8 cellular contexts compared by ENCODE assay signal in the genomic region with DNA sequence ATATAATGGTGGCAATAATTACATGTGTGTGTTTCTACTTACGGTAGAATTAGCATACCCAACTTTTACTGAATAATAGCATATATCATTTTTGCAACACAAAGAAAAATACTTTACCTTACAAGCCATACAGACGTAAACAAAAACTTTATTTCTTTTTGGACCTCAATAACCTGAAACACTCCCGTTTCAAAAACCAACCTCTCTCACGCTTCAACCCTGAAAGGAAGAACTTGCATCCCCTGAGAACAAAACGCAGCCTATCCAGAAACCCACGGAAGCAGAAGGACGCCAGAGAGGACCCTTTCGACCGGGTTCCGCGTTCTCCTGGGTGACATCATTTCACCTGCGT. TPM values are rescaled to one million over a fixed set of nuclear protein-coding genes. Genes with fewer than 3 reads are reported as not detected.
A peak's percentile ranks its signal among the peaks of the same experiment; 100 is the strongest.
DNase-seq lines count a peak whose midpoint lies in the region; ATAC-seq lines count a peak whose summit lies in the region.

A gene (minus strand): TSS at position 290 of the 352 bp plus-strand sequence. CDS start 161 bp downstream, at position 129.

- H3K27me3 Mint-ChIP-seq in activated CD4-positive, alpha-beta T cell treated with anti-CD3 and anti-CD28 coated beads, Interleukin-2, amount 10 ng/mL, durations not matched to agents 24 days and 14 days: no peaks in the 10 kb centered on the region
- H3K27me3 Mint-ChIP-seq in activated naive CD8-positive, alpha-beta T cell treated with anti-CD3 and anti-CD28 coated beads for 36 hours: no peaks in the 10 kb centered on the region

- H3K4me1 Mint-ChIP-seq in activated CD4-positive, alpha-beta T cell treated with anti-CD3 and anti-CD28 coated beads, Interleukin-2, amount 10 ng/mL, durations not matched to agents 24 days and 14 days: peaks cover 36% of the 10 kb centered on the region
- H3K4me1 Mint-ChIP-seq in activated naive CD8-positive, alpha-beta T cell treated with anti-CD3 and anti-CD28 coated beads for 36 hours: peaks cover 37% of the 10 kb centered on the region

- no peak for DNase-seq in activated CD4-positive, alpha-beta T cell treated with anti-CD3 and anti-CD28 coated beads, Interleukin-2, amount 10 ng/mL, durations not matched to agents 24 days and 14 days
- no peak for DNase-seq in activated CD4-positive, alpha-beta T cell treated with anti-CD3 and anti-CD28 coated beads, Interleukin-2, amount 50 U/mL, for 48 hours
- DNase-seq in activated naive CD8-positive, alpha-beta T cell treated with anti-CD3 and anti-CD28 coated beads for 36 hours: no peak
- no peak for DNase-seq in left ventricle myocardium superior
- no peak for DNase-seq in skeletal muscle cell (ENCODE audit: low read depth)
- no peak for DNase-seq in kidney glomerular epithelial cell (lab: John Stamatoyannopoulos, UW)

- ATAC-seq in left ventricle myocardium superior (no peak), GM18909 (IDR thresholded peaks at IDR 0.05; ENCODE audit: poor library complexity, unreplicated experiment) (no peak), HG03025 (IDR thresholded peaks at IDR 0.05; ENCODE audit: low FRiP score, unreplicated experiment) (no peak)

- peak within 1 kb of the TSS; percentile 98 for H3K27ac Mint-ChIP-seq in activated CD4-positive, alpha-beta T cell treated with anti-CD3 and anti-CD28 coated beads, Interleukin-2, amount 10 ng/mL, durations not matched to agents 24 days and 14 days
- peak within 1 kb of the TSS; percentile 96 for H3K27ac Mint-ChIP-seq in activated naive CD8-positive, alpha-beta T cell treated with anti-CD3 and anti-CD28 coated beads for 36 hours

- H3K4me3 Mint-ChIP-seq in activated CD4-positive, alpha-beta T cell treated with anti-CD3 and anti-CD28 coated beads, Interleukin-2, amount 10 ng/mL, durations not matched to agents 24 days and 14 days: peak within 1 kb of the TSS; percentile 93
- peak within 1 kb of the TSS; percentile 95 for H3K4me3 Mint-ChIP-seq in activated naive CD8-positive, alpha-beta T cell treated with anti-CD3 and anti-CD28 coated beads for 36 hours

- peak within 1 kb of the TSS; percentile 78 for H3K4me3 ChIP-seq in skeletal muscle cell (ENCODE audit: low read depth, low read length)

- peaks cover 19% of the 10 kb centered on the region for H3K36me3 Mint-ChIP-seq in activated CD4-positive, alpha-beta T cell treated with anti-CD3 and anti-CD28 coated beads, Interleukin-2, amount 10 ng/mL, durations not matched to agents 24 days and 14 days (ENCODE audit: low read depth)
- peaks cover 14% of the 10 kb centered on the region for H3K36me3 Mint-ChIP-seq in activated naive CD8-positive, alpha-beta T cell treated with anti-CD3 and anti-CD28 coated beads for 36 hours

- intact Hi-C loops in activated CD4-positive, alpha-beta T cell treated with anti-CD3 and anti-CD28 coated beads, Interleukin-2, amount 10 ng/mL, durations not matched to agents 24 days and 14 days (cut with micrococcal nuclease): loop anchor here (1.0 to 10.0 kb wide), 6 partner anchors 58 to 585 kb away; a partner anchor contains a TSS
- intact Hi-C loops in left ventricle myocardium superior (cut with micrococcal nuclease): loop anchor here (10.0 kb wide), 1 partner anchor 65 kb away; no protein-coding TSS in a partner anchor

- peaks cover 4% of the 10 kb centered on the region for H3K9me3 Mint-ChIP-seq in activated CD4-positive, alpha-beta T cell treated with anti-CD3 and anti-CD28 coated beads, Interleukin-2, amount 10 ng/mL, durations not matched to agents 24 days and 14 days
- H3K9me3 Mint-ChIP-seq in activated naive CD8-positive, alpha-beta T cell treated with anti-CD3 and anti-CD28 coated beads for 36 hours: peaks cover 1% of the 10 kb centered on the region

RNA-seq across cellular contexts. Expression of the gene that starts here (rescaled TPM):
- total RNA-seq in activated CD4-positive, alpha-beta T cell treated with anti-CD3 and anti-CD28 coated beads, Interleukin-2, amount 10 ng/mL, durations not matched to agents 24 days and 14 days: 29.6 and 32.1 TPM in 2 replicates
- total RNA-seq in activated naive CD8-positive, alpha-beta T cell treated with anti-CD3 and anti-CD28 coated beads for 36 hours: 10 to 100 TPM; 37.0 to 40.2 TPM
- 30.0 TPM for total RNA-seq in left ventricle myocardium superior
